31 cellular contexts compared by ENCODE assay signal in the genomic region with DNA sequence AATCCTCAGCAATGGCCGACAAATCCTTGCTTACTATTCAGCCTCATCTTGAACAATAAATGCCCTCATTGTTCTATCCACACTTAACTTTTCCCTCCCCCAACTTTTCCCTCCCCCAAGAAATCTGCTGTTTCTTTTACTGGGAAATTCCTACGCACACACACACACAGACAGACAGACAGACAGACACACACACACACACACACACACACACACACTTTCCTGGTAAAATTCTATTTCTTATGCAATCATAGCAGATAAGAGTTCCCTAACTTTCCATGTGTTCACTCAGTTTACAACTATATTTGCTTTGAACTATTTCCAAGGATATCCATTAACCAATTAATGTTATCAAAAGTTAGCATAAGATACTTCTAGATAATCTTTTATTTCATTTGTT. TPM values are rescaled to one million over a fixed set of nuclear protein-coding genes. Genes with fewer than 3 reads are reported as not detected.
"Had no signal": no experiment of that assay in that cellular context is flagged by ENCODE, and none has a peak within 500 bp of the region (broad histone marks: within the 10 kb centered on the region; RNA-seq: fewer than 3 reads in every experiment).

No MANE protein-coding gene starts in this region.

- H3K4me1 ChIP-seq: SJCRH30 had no signal

- H3K27me3 ChIP-seq: SJCRH30 had no signal

- H3K27ac ChIP-seq: SJCRH30, VCaP had no signal

- H3K9me3 Mint-ChIP-seq: activated B cell treated with CpG ODN at 0.5 μM for 24 hours; activated CD4-positive, alpha-beta memory T cell treated with anti-CD3 and anti-CD28 coated beads for 36 hours; activated naive CD4-positive, alpha-beta T cell treated with anti-CD3 and anti-CD28 coated beads, Interleukin-2, amount 50 U/mL, for 24 hours; activated naive CD8-positive, alpha-beta T cell treated with anti-CD3 and anti-CD28 coated beads, Interleukin-2, amount 10 ng/mL, durations not matched to agents 7 days and 5 days; activated T-cell treated with anti-CD3 and anti-CD28 coated beads, Interleukin-2, amount 50 U/mL, for 72 hours; activated T-helper 17 cell treated with anti-CD3 and anti-CD28 coated beads, Interleukin-2, amount 50 U/mL, for 72 hours; brain had no signal

- H3K4me3 ChIP-seq: SJCRH30 had no signal

- H3K9me3 ChIP-seq: SJCRH30 had no signal

- DNase-seq: activated B cell treated with CpG ODN at 0.5 μM for 24 hours; activated CD4-positive, alpha-beta memory T cell treated with anti-CD3 and anti-CD28 coated beads for 36 hours; activated CD4-positive, alpha-beta T cell treated with anti-CD3 and anti-CD28 coated beads for 4 hours; activated CD4-positive, alpha-beta T cell treated with anti-CD3 and anti-CD28 coated beads, Interleukin-2, amount 50 U/mL, for 1 hour; activated CD4-positive, CD25-positive, alpha-beta regulatory T cell treated with anti-CD3 and anti-CD28 coated beads, Interleukin-2, amount 50 U/mL, for 72 hours; activated effector memory CD4-positive, alpha-beta T cell treated with anti-CD3 and anti-CD28 coated beads, Interleukin-2, amount 50 U/mL, for 16 hours; activated naive CD4-positive, alpha-beta T cell; activated naive CD8-positive, alpha-beta T cell treated with anti-CD3 and anti-CD28 coated beads, Interleukin-2, amount 10 ng/mL, durations not matched to agents 7 days and 5 days; activated T-cell treated with anti-CD3 and anti-CD28 coated beads, Interleukin-2, amount 50 U/mL, for 1 hour; activated T-cell treated with anti-CD3 and anti-CD28 coated beads, Interleukin-2, amount 50 U/mL, for 72 hours; caudate nucleus; cerebellar nuclear complex; NCI-H1105; NCI-H1436; NCI-H1694 treated with DMSO at 0.1 percent for 48 hours; NCI-H2029; NCI-H345; NCI-H524 treated with DMSO at 0.1 percent for 48 hours; SHP77; SJCRH30; SW 1271; T-helper 1 cell; T-helper 2 cell; T-helper 9 cell had no signal

- H3K27me3 Mint-ChIP-seq: activated naive CD8-positive, alpha-beta T cell treated with anti-CD3 and anti-CD28 coated beads, Interleukin-2, amount 10 ng/mL, durations not matched to agents 7 days and 5 days had no signal

- H3K36me3 ChIP-seq: SJCRH30 had no signal

- H3K27ac Mint-ChIP-seq: activated B cell treated with CpG ODN at 0.5 μM for 24 hours; activated CD4-positive, alpha-beta memory T cell treated with anti-CD3 and anti-CD28 coated beads for 36 hours; activated naive CD4-positive, alpha-beta T cell treated with anti-CD3 and anti-CD28 coated beads, Interleukin-2, amount 50 U/mL, for 24 hours; activated naive CD8-positive, alpha-beta T cell treated with anti-CD3 and anti-CD28 coated beads, Interleukin-2, amount 10 ng/mL, durations not matched to agents 7 days and 5 days; activated T-cell treated with anti-CD3 and anti-CD28 coated beads, Interleukin-2, amount 50 U/mL, for 72 hours; activated T-helper 17 cell treated with anti-CD3 and anti-CD28 coated beads, Interleukin-2, amount 50 U/mL, for 72 hours; brain had no signal

- ATAC-seq: activated T-cell treated with anti-CD3 and anti-CD28 coated beads, Interleukin-2, amount 50 U/mL, for 72 hours; activated T-helper 17 cell treated with anti-CD3 and anti-CD28 coated beads, Interleukin-2, amount 50 U/mL, for 72 hours; Panc1 had no signal

- H3K4me1 Mint-ChIP-seq: activated B cell treated with CpG ODN at 0.5 μM for 24 hours; activated naive CD4-positive, alpha-beta T cell treated with anti-CD3 and anti-CD28 coated beads, Interleukin-2, amount 50 U/mL, for 24 hours; activated naive CD8-positive, alpha-beta T cell treated with anti-CD3 and anti-CD28 coated beads, Interleukin-2, amount 10 ng/mL, durations not matched to agents 7 days and 5 days; activated T-helper 17 cell treated with anti-CD3 and anti-CD28 coated beads, Interleukin-2, amount 50 U/mL, for 72 hours had no signal

- H3K36me3 Mint-ChIP-seq: activated CD4-positive, alpha-beta memory T cell treated with anti-CD3 and anti-CD28 coated beads for 36 hours; activated naive CD4-positive, alpha-beta T cell treated with anti-CD3 and anti-CD28 coated beads, Interleukin-2, amount 50 U/mL, for 24 hours; activated naive CD8-positive, alpha-beta T cell treated with anti-CD3 and anti-CD28 coated beads, Interleukin-2, amount 10 ng/mL, durations not matched to agents 7 days and 5 days; brain had no signal

- H3K4me3 Mint-ChIP-seq: activated B cell treated with CpG ODN at 0.5 μM for 24 hours; activated CD4-positive, alpha-beta memory T cell treated with anti-CD3 and anti-CD28 coated beads for 36 hours; activated naive CD4-positive, alpha-beta T cell treated with anti-CD3 and anti-CD28 coated beads, Interleukin-2, amount 50 U/mL, for 24 hours; activated naive CD8-positive, alpha-beta T cell treated with anti-CD3 and anti-CD28 coated beads, Interleukin-2, amount 10 ng/mL, durations not matched to agents 7 days and 5 days; activated T-cell treated with anti-CD3 and anti-CD28 coated beads, Interleukin-2, amount 50 U/mL, for 72 hours; activated T-helper 17 cell treated with anti-CD3 and anti-CD28 coated beads, Interleukin-2, amount 50 U/mL, for 72 hours; brain had no signal

RNA-seq across cellular contexts. Expression of gene RELN, which starts 52.9 kb away (rescaled TPM):
- total RNA-seq: activated B cell treated with CpG ODN at 0.5 μM for 24 hours; activated CD4-positive, alpha-beta memory T cell treated with anti-CD3 and anti-CD28 coated beads for 36 hours; activated naive CD8-positive, alpha-beta T cell treated with anti-CD3 and anti-CD28 coated beads, Interleukin-2, amount 10 ng/mL, durations not matched to agents 7 days and 5 days; activated T-cell treated with anti-CD3 and anti-CD28 coated beads, Interleukin-2, amount 50 U/mL, for 72 hours; activated T-helper 17 cell treated with anti-CD3 and anti-CD28 coated beads, Interleukin-2, amount 50 U/mL, for 72 hours; bronchial epithelial cell; RPMI7951 had no signal
